Comparison of ENCODE assay signal across 8 cellular contexts in the genomic region with DNA sequence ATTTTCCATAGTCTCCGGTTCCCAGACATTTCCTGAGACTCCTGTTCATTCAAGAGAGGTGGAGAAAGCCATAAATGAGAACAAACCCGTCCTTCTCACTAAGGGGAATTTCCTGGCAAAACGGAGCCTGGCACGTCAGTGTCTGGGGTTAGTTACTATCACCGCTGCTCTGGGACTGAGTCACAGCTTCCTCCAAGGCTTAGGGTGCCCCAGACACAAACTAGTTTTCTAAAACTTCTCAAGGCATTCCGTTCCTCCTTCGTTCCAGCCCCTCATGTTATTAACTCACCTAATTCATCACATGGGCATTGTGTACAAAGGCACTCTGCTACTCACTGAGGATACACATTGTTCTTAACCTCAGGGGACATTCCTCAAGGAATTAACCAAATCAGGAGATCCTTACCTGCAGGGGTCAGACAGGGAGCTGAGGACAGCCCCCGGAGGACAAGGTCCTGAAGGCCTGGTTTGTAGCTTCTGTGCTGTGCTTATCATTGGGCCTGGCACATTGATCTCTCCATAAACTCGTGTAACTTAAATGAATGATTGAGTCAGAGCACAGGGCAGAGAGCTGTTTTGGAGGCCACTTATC.
DNase-seq lines count a peak whose midpoint lies in the region; ATAC-seq and TF ChIP-seq lines count a peak whose summit lies in the region.

No MANE protein-coding gene starts in this region.

- peaks cover 3 to 16% of the 10 kb centered on the region in 2 donors for H3K4me1 ChIP-seq in mucosa of rectum (ENCODE audit: control insufficient read depth in 2 of 2, insufficient read depth in 2 of 2, low read length in 2 of 2)
- H3K4me1 ChIP-seq in testis = peaks cover 17% of the 10 kb centered on the region

- no peak for TF ChIP-seq CTCF in chondrocyte (IDR thresholded peaks at IDR 0.05)
- no peak for TF ChIP-seq CTCF in testis (IDR thresholded peaks at IDR 0.05)

- no peaks in the 10 kb centered on the region for H3K27me3 Mint-ChIP-seq in T-helper 2 cell treated with Interferon-gamma antibody and Interleukin-4, amounts not matched to agents 5 μg/mL and 100 μg/mL, for 36 hours (ENCODE audit: low read depth)
- H3K27me3 Mint-ChIP-seq in chondrocyte (ENCODE audit: low read depth) = no peaks in the 10 kb centered on the region

- no peak for TF ChIP-seq POLR2A in testis (IDR thresholded peaks at IDR 0.05)

- peak overlapping the region; percentile 27 for H3K4me3 Mint-ChIP-seq in T-helper 2 cell treated with Interferon-gamma antibody and Interleukin-4, amounts not matched to agents 5 μg/mL and 100 μg/mL, for 36 hours
- H3K4me3 Mint-ChIP-seq in chondrocyte (ENCODE audit: unreplicated experiment) = peak overlapping the region; percentile 33

- 50 to 60% methylated on average over 9 of the region's 9 CpGs for WGBS in testis, 2 donors

- intact Hi-C loops in testis (cut with DNase I; ENCODE audit: low total_unique reads) = no loop called here

- H3K9ac ChIP-seq in mucosa of rectum (ENCODE audit: low read depth in 1 of 2, low read length in 2 of 2) = peak overlapping the region in 1 of 2 donors; percentile 33

- ATAC-seq in GM18511 (IDR thresholded peaks at IDR 0.05; ENCODE audit: unreplicated experiment) = peak; percentile 86
- peak; percentile 89 for ATAC-seq in HG02885 (IDR thresholded peaks at IDR 0.05; ENCODE audit: poor library complexity, unreplicated experiment)

- H3K9me3 Mint-ChIP-seq in T-helper 2 cell treated with Interferon-gamma antibody and Interleukin-4, amounts not matched to agents 5 μg/mL and 100 μg/mL, for 36 hours = no peaks in the 10 kb centered on the region
- H3K9me3 Mint-ChIP-seq in chondrocyte (ENCODE audit: low read depth) = no peaks in the 10 kb centered on the region

- no peaks in the 10 kb centered on the region for H3K36me3 Mint-ChIP-seq in T-helper 2 cell treated with Interferon-gamma antibody and Interleukin-4, amounts not matched to agents 5 μg/mL and 100 μg/mL, for 36 hours (ENCODE audit: low read depth)
- H3K36me3 Mint-ChIP-seq in chondrocyte (ENCODE audit: low read depth) = no peaks in the 10 kb centered on the region

- H3K4me3 ChIP-seq in mucosa of rectum (ENCODE audit: low read length in 2 of 2) = no peak overlapping the region
- H3K4me3 ChIP-seq in testis = no peak overlapping the region

- H3K36me3 ChIP-seq in mucosa of rectum (ENCODE audit: control insufficient read depth in 2 of 2, insufficient read depth in 2 of 2, low read length in 2 of 2) (no peaks in the 10 kb centered on the region), testis (ENCODE audit: low read depth, missing control alignments) (no peaks in the 10 kb centered on the region)

- H3K27ac Mint-ChIP-seq in T-helper 2 cell treated with Interferon-gamma antibody and Interleukin-4, amounts not matched to agents 5 μg/mL and 100 μg/mL, for 36 hours = peak overlapping the region; percentile 62
- peak overlapping the region; percentile 98 for H3K27ac Mint-ChIP-seq in chondrocyte (ENCODE audit: unreplicated experiment)

- H3K27me3 ChIP-seq in mucosa of rectum (ENCODE audit: control insufficient read depth in 2 of 2, insufficient read depth in 2 of 2, low read length in 2 of 2) (no peaks in the 10 kb centered on the region), testis (no peaks in the 10 kb centered on the region)

- H3K9me3 ChIP-seq in mucosa of rectum (ENCODE audit: control insufficient read depth in 2 of 2, low read length in 2 of 2) (no peaks in the 10 kb centered on the region), testis (no peaks in the 10 kb centered on the region)

- H3K4me1 Mint-ChIP-seq in T-helper 2 cell treated with Interferon-gamma antibody and Interleukin-4, amounts not matched to agents 5 μg/mL and 100 μg/mL, for 36 hours (ENCODE audit: low read depth) = peaks cover 19% of the 10 kb centered on the region
- peaks cover 74% of the 10 kb centered on the region for H3K4me1 Mint-ChIP-seq in chondrocyte (ENCODE audit: low read depth)

- H3K27ac ChIP-seq in mucosa of rectum (ENCODE audit: low read depth in 2 of 2, low read length in 2 of 2) (peak overlapping the region; percentile 46 to 56), testis (peak overlapping the region in 1 of 2 donors; percentile 74)

- DNase-seq in T-helper 2 cell treated with Interferon-gamma antibody and Interleukin-4, amounts not matched to agents 5 μg/mL and 100 μg/mL, for 36 hours (ENCODE audit: low spot score) = peak; percentile 54
- no peak for DNase-seq in chondrocyte (ENCODE audit: low spot score)
- DNase-seq in testis = peak; percentile 36
- no peak for DNase-seq in NCI-H2107 treated with DMSO at 0.1 percent for 48 hours (lab: John Stamatoyannopoulos, UW; ENCODE audit: unreplicated experiment)
- DNase-seq in GOT3 (lab: John Stamatoyannopoulos, UW) = no peak

Comparison
In these comparisons a context has a peak if more than half of its experiments do, and no peak if none do; other contexts are left out.
1. DNase-seq: peak in T-helper 2 cell treated with Interferon-gamma antibody and Interleukin-4, amounts not matched to agents 5 μg/mL and 100 μg/mL, for 36 hours (single experiment) and testis (single experiment); none in chondrocyte (single experiment), NCI-H2107 treated with DMSO at 0.1 percent for 48 hours (single experiment) and GOT3 (single experiment).